3 cellular contexts compared by ENCODE assay signal in genomic region chr14:30768791-30769190, GRCh38.
"Had no signal": no experiment of that assay in that cellular context is flagged by ENCODE, and none has a peak within 500 bp of the region (broad histone marks: within the 10 kb centered on the region; RNA-seq: fewer than 3 reads in every experiment).

No MANE protein-coding gene starts in this region.

- ATAC-seq: GM12878 had no signal

- DNase-seq: GDM1, GF-D8 had no signal

- H3K4me3 ChIP-seq: GM12878 had no signal
